ENCODE assay signal across 25 cellular contexts in the genomic region with DNA sequence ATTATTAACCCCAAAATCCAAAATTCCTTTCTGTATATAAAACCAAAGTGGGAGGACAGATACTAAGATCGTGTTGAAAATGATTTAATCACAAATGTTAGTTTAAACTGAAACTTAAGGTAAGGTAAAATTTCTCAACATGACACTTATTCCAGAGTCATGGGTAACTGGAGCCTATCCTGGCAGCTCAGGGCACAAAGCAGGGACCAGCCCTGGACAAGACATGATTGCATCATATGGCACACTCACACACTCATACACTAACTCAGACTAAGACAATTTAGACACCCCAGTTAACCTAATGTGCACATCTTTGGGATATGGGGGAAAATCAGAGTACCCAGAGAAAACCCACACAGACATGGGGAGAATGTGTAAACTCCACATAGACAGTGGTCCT.
"Had no signal": no experiment of that assay in that cellular context is flagged by ENCODE, and none has a peak within 500 bp of the region (broad histone marks: within the 10 kb centered on the region; RNA-seq: fewer than 3 reads in every experiment).

No MANE protein-coding gene starts in this region.

- H3K4me2 ChIP-seq: smooth muscle cell had no signal

- ATAC-seq: mucosa of descending colon; naive thymus-derived CD4-positive, alpha-beta T cell; natural killer cell treated with Interleukin-12 subunit alpha and Interleukin-12 subunit beta and Interleukin-15 and Interleukin-18, amount 100 ng/mL, for 72 hours; right cardiac atrium; stimulated activated memory B cell treated with anti-CD40 and anti-IgM and Interleukin-4, amounts not matched to agents 10 μg/mL and 1 μg/mL and 100 μg/mL, for 72 hours; stimulated activated naive CD8-positive, alpha-beta T cell treated with anti-CD3 and anti-CD28 coated beads, Interleukin-15, amount 100 ng/mL, for 72 hours had no signal

- H3K27me3 Mint-ChIP-seq: memory B cell; naive thymus-derived CD4-positive, alpha-beta T cell; progenitor cell of endocrine pancreas; stimulated activated memory B cell treated with anti-CD40 and anti-IgM and Interleukin-4, amounts not matched to agents 10 μg/mL and 1 μg/mL and 100 μg/mL, for 72 hours; stimulated activated naive CD8-positive, alpha-beta T cell treated with anti-CD3 and anti-CD28 coated beads, Interleukin-15, amount 100 ng/mL, for 72 hours; type B pancreatic cell had no signal

- DNase-seq: islet precursor cell; left ventricle myocardium inferior; midbrain; mucosa of descending colon; naive thymus-derived CD4-positive, alpha-beta T cell; ovary; retina; right cardiac atrium; sigmoid colon; stimulated activated CD4-positive, alpha-beta T cell treated with anti-CD3 and anti-CD28 coated beads, Interleukin-1b, Interleukin-23, amount 100 ng/mL, for 48 hours; stimulated activated CD4-positive, alpha-beta T cell treated with anti-CD3 and anti-CD28 coated beads, Interleukin-2, amount 100 ng/mL, for 48 hours; stimulated activated CD4-positive, alpha-beta T cell treated with anti-CD3 and anti-CD28 coated beads, Interleukin-4, amount 100 ng/mL, for 4 hours; stimulated activated CD8-positive, alpha-beta memory T cell treated with anti-CD3 and anti-CD28 coated beads, Interleukin-4, amount 100 ng/mL, for 48 hours; stimulated activated naive CD4-positive, alpha-beta T cell treated with Interleukin-2 at 50 U/mL for 16 hours; stimulated activated naive CD8-positive, alpha-beta T cell treated with anti-CD3 and anti-CD28 coated beads, Interleukin-15, amount 100 ng/mL, for 72 hours; substantia nigra; uterus had no signal

- H3K4me1 ChIP-seq: left ventricle myocardium inferior, sigmoid colon, tibial nerve, uterus had no signal

- H3K4me1 Mint-ChIP-seq: memory B cell; naive thymus-derived CD4-positive, alpha-beta T cell; stimulated activated memory B cell treated with anti-CD40 and anti-IgM and Interleukin-4, amounts not matched to agents 10 μg/mL and 1 μg/mL and 100 μg/mL, for 72 hours; stimulated activated naive CD8-positive, alpha-beta T cell treated with anti-CD3 and anti-CD28 coated beads, Interleukin-15, amount 100 ng/mL, for 72 hours had no signal

- H3K36me3 Mint-ChIP-seq: memory B cell; naive thymus-derived CD4-positive, alpha-beta T cell; natural killer cell treated with Interleukin-12 subunit alpha and Interleukin-12 subunit beta and Interleukin-15 and Interleukin-18, amount 100 ng/mL, for 72 hours; stimulated activated memory B cell treated with anti-CD40 and anti-IgM and Interleukin-4, amounts not matched to agents 10 μg/mL and 1 μg/mL and 100 μg/mL, for 72 hours; type B pancreatic cell had no signal

- H3K9me3 ChIP-seq: left ventricle myocardium inferior, mucosa of descending colon, ovary, sigmoid colon, tibial nerve, uterus had no signal

- H3K9me3 Mint-ChIP-seq: type B pancreatic cell had no signal

- H3K27me3 ChIP-seq: ovary, sigmoid colon, uterus had no signal

- H3K27ac Mint-ChIP-seq: memory B cell; naive thymus-derived CD4-positive, alpha-beta T cell; natural killer cell treated with Interleukin-12 subunit alpha and Interleukin-12 subunit beta and Interleukin-15 and Interleukin-18, amount 100 ng/mL, for 72 hours; progenitor cell of endocrine pancreas; stimulated activated memory B cell treated with anti-CD40 and anti-IgM and Interleukin-4, amounts not matched to agents 10 μg/mL and 1 μg/mL and 100 μg/mL, for 72 hours; stimulated activated naive CD8-positive, alpha-beta T cell treated with anti-CD3 and anti-CD28 coated beads, Interleukin-15, amount 100 ng/mL, for 72 hours; type B pancreatic cell had no signal

- H3K36me3 ChIP-seq: left ventricle myocardium inferior, ovary, sigmoid colon, tibial nerve, uterus had no signal

- H3K27ac ChIP-seq: left ventricle myocardium inferior, ovary, sigmoid colon, tibial nerve, uterus had no signal

- H3K4me3 ChIP-seq: left ventricle myocardium inferior, lung, mucosa of descending colon, ovary, sigmoid colon, smooth muscle cell, tibial nerve, uterus had no signal

- H3K4me3 Mint-ChIP-seq: memory B cell; naive thymus-derived CD4-positive, alpha-beta T cell; natural killer cell treated with Interleukin-12 subunit alpha and Interleukin-12 subunit beta and Interleukin-15 and Interleukin-18, amount 100 ng/mL, for 72 hours; stimulated activated memory B cell treated with anti-CD40 and anti-IgM and Interleukin-4, amounts not matched to agents 10 μg/mL and 1 μg/mL and 100 μg/mL, for 72 hours; stimulated activated naive CD8-positive, alpha-beta T cell treated with anti-CD3 and anti-CD28 coated beads, Interleukin-15, amount 100 ng/mL, for 72 hours; type B pancreatic cell had no signal
